33 cellular contexts compared by ENCODE assay signal in the genomic region with DNA sequence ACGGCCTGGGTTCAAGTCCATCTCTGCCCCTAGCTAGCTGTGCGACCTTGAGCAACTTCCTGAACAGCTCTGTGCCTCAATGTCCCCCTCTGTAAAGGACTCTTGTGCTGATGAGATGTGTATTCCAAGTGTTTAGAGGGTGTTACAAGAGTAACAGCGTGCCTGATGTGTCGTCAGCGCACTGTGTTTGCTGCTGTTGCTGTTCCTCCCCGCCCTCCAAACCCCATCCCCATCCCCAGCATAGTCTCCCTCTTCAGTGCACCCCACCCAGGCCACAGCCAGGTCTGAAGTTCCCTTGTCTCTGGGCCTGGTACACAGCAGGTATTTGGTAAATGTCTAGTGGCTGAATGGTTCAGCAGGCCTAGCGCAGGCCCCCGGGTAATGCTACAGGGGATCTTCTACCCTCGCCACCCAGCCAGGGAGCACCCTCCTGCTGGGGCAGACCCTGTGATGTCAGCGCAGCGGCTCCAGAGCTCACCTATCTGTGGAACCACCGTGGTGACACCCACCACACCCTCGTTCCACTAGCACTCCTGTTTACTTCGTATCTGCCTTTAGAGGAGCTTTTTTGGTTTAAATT. TPM values are rescaled to one million over a fixed set of nuclear protein-coding genes. Genes with fewer than 3 reads are reported as not detected.
"Had no signal": no experiment of that assay in that cellular context is flagged by ENCODE, and none has a peak within 500 bp of the region (broad histone marks: within the 10 kb centered on the region; RNA-seq: fewer than 3 reads in every experiment).

No MANE protein-coding gene starts in this region.

- H3K9me3 ChIP-seq: breast epithelium, colonic mucosa, gastrocnemius medialis, mucosa of descending colon, tibial nerve had no signal

- H3K36me3 ChIP-seq: breast epithelium, colonic mucosa had no signal

- H3K4me2 ChIP-seq: smooth muscle cell had no signal

- FAIRE-seq: TTC549 had no signal

- H3K4me3 ChIP-seq: breast epithelium, colonic mucosa, gastrocnemius medialis, lung, mucosa of descending colon, smooth muscle cell, tibial nerve had no signal

- H3K27ac ChIP-seq: breast epithelium, colonic mucosa, gastrocnemius medialis, tibial nerve, VCaP had no signal

- DNase-seq: activated CD4-positive, alpha-beta T cell treated with anti-CD3 and anti-CD28 coated beads for 4 hours; activated CD4-positive, alpha-beta T cell treated with anti-CD3 and anti-CD28 coated beads, Interleukin-2, amount 50 U/mL, for 4 hours; activated CD8-positive, alpha-beta memory T cell treated with anti-CD3 and anti-CD28 coated beads for 24 hours; activated gamma-delta T cell treated with Interleukin-2 at 50 U/mL for 16 hours; activated naive CD8-positive, alpha-beta T cell treated with anti-CD3 and anti-CD28 coated beads, Interleukin-2, amount 50 U/mL, for 24 hours; amygdala; colonic mucosa; effector CD8-positive, alpha-beta T cell; gastrocnemius medialis; glutamatergic neuron; hippocampal formation; retina; stimulated activated CD4-positive, alpha-beta T cell treated with anti-CD3 and anti-CD28 coated beads, Interleukin-15, amount 100 ng/mL, for 24 hours; stimulated activated naive CD4-positive, alpha-beta T cell treated with Interleukin-2 at 50 U/mL for 16 hours; SW 1271; T-helper 9 cell had no signal

- ATAC-seq: activated naive CD8-positive, alpha-beta T cell treated with anti-CD3 and anti-CD28 coated beads, Interleukin-2, amount 50 U/mL, for 24 hours; gastrocnemius medialis; left lobe of liver; mucosa of descending colon; natural killer cell treated with Interleukin-12 subunit alpha and Interleukin-12 subunit beta and Interleukin-15 and Interleukin-18, amount 100 ng/mL, for 72 hours had no signal

- H3K27me3 ChIP-seq: breast epithelium, colonic mucosa, gastrocnemius medialis, tibial nerve had no signal

RNA-seq across cellular contexts. Expression of gene APOBEC3H, which starts 45.1 kb away (rescaled TPM):
- total RNA-seq: dermis microvascular lymphatic vessel endothelial cell, epithelial cell of proximal tubule, gastrocnemius medialis, kidney epithelial cell, left lobe of liver, lung, mesenteric fat pad, myocyte, osteocyte, progenitor cell of endocrine pancreas, temporal lobe had no signal
